8 cellular contexts compared by ENCODE assay signal in genomic region chr22:43343262-43343988, GRCh38. TPM values are rescaled to one million over a fixed set of nuclear protein-coding genes. Genes with fewer than 3 reads are reported as not detected.
DNase-seq lines count a peak whose midpoint lies in the region; ATAC-seq lines count a peak whose summit lies in the region.

TSS of gene SCUBE1 (minus strand) at chr22:43343372. CDS start at chr22:43343261, 111 bp downstream.

- no peak within 1 kb of the TSS for H3K27ac ChIP-seq in iPS-18a (ENCODE audit: low read length)

- H3K9ac ChIP-seq in iPS-18a (ENCODE audit: low read length) = no peak within 1 kb of the TSS

- H3K36me3 ChIP-seq in iPS-18a (ENCODE audit: control insufficient read depth, low read depth, low read length) = no peaks in the 10 kb centered on the region

- no peaks in the 10 kb centered on the region for H3K4me1 ChIP-seq in iPS-18a (ENCODE audit: control insufficient read depth, low read depth, low read length)

- DNase-seq in NCI-H82 (lab: John Stamatoyannopoulos, UW) (peak; percentile 72), NCI-H82 treated with DMSO at 0.1 percent for 48 hours (lab: John Stamatoyannopoulos, UW; ENCODE audit: unreplicated experiment) (no peak), SK-MEL-5 (ENCODE audit: low read depth, low spot score) (peak; percentile 64), T1000 (lab: John Stamatoyannopoulos, UW) (no peak)
- DNase-seq in activated naive CD8-positive, alpha-beta T cell treated with anti-CD3 and anti-CD28 coated beads, Interleukin-2, amount 50 U/mL, for 24 hours = peak; percentile 53
- DNase-seq in stimulated activated CD4-positive, alpha-beta T cell treated with anti-CD3 and anti-CD28 coated beads, Interleukin-1b, Interleukin-23, amount 100 ng/mL, for 48 hours = peak; percentile 22

- peaks cover 66% of the 10 kb centered on the region for H3K27me3 Mint-ChIP-seq in activated naive CD8-positive, alpha-beta T cell treated with anti-CD3 and anti-CD28 coated beads, Interleukin-2, amount 50 U/mL, for 24 hours

- peaks cover 48% of the 10 kb centered on the region for H3K27me3 ChIP-seq in iPS-18a (ENCODE audit: control insufficient read depth, insufficient read depth, low read length)

- H3K4me3 Mint-ChIP-seq in activated naive CD8-positive, alpha-beta T cell treated with anti-CD3 and anti-CD28 coated beads, Interleukin-2, amount 50 U/mL, for 24 hours = no peak within 1 kb of the TSS

- in situ Hi-C loops in SK-MEL-5 (cut with HindIII; ENCODE audit: low pct_unique_long_range_greater_than_20kb, low sequenced_read_pairs) = no loop called here

- H3K27ac Mint-ChIP-seq in activated naive CD8-positive, alpha-beta T cell treated with anti-CD3 and anti-CD28 coated beads, Interleukin-2, amount 50 U/mL, for 24 hours = no peak within 1 kb of the TSS

- peak within 1 kb of the TSS; percentile 37 for H3K4me3 ChIP-seq in iPS-18a (ENCODE audit: low read length)

- H3K36me3 Mint-ChIP-seq in activated naive CD8-positive, alpha-beta T cell treated with anti-CD3 and anti-CD28 coated beads, Interleukin-2, amount 50 U/mL, for 24 hours (ENCODE audit: low read depth) = no peaks in the 10 kb centered on the region

- peak; percentile 31 for ATAC-seq in activated naive CD8-positive, alpha-beta T cell treated with anti-CD3 and anti-CD28 coated beads, Interleukin-2, amount 50 U/mL, for 24 hours
- no peak for ATAC-seq in HG03457 (IDR thresholded peaks at IDR 0.05; ENCODE audit: unreplicated experiment)

- H3K9me3 ChIP-seq in iPS-18a (ENCODE audit: control insufficient read depth, low read depth, low read length) = no peaks in the 10 kb centered on the region

- no peaks in the 10 kb centered on the region for H3K9me3 Mint-ChIP-seq in activated naive CD8-positive, alpha-beta T cell treated with anti-CD3 and anti-CD28 coated beads, Interleukin-2, amount 50 U/mL, for 24 hours

- peaks cover 5% of the 10 kb centered on the region for H3K4me1 Mint-ChIP-seq in activated naive CD8-positive, alpha-beta T cell treated with anti-CD3 and anti-CD28 coated beads, Interleukin-2, amount 50 U/mL, for 24 hours

RNA-seq across cellular contexts. Expression of gene SCUBE1, which starts in this region (rescaled TPM):
- total RNA-seq in SK-MEL-5 (2014; rRNA removed; shearing (Covaris generic)) = 0.05 and 0.11 TPM in 2 replicates
- polyA plus RNA-seq in SK-MEL-5 (2015; cell fraction: cytosol; rRNA removed) = 0.10 and 0.21 TPM in 2 replicates
- polyA plus RNA-seq in SK-MEL-5 (2015; cell fraction: nucleus; rRNA removed) = 0.83 and 0.89 TPM in 2 replicates

Comparison
In these comparisons a context has a peak if more than half of its experiments do, and no peak if none do; other contexts are left out.
1. DNase-seq: peak in NCI-H82 (single experiment), activated naive CD8-positive, alpha-beta T cell treated with anti-CD3 and anti-CD28 coated beads, Interleukin-2, amount 50 U/mL, for 24 hours (single experiment) and stimulated activated CD4-positive, alpha-beta T cell treated with anti-CD3 and anti-CD28 coated beads, Interleukin-1b, Interleukin-23, amount 100 ng/mL, for 48 hours (single experiment); none in NCI-H82 treated with DMSO at 0.1 percent for 48 hours (single experiment) and T1000 (single experiment).
2. Peak in DNase-seq in SK-MEL-5; RNA of the gene not detected or under 1 TPM.